In the genomic region with DNA sequence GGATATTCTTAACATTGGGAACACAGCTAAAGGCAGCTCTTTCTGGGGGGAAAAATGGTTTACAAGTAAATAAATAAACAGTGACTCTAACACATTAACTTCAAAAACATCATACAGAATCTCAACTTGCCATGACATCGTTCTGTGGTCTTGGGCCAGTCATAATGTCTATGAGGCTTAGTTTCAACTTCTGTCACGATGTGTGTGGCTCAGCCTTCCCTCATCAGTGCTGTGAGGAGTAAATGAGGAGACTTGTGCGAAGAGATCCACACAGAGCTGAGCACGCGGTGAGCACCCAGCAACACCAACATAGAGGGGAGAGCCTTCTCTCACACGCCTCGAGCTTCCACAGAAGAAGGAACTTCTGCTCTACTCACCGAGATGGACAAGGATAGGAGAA, we compare ENCODE assay signal across 1 cellular context.
A peak's percentile ranks its signal among the peaks of the same experiment; 100 is the strongest.
TF ChIP-seq lines count a peak whose summit lies in the region.

No MANE protein-coding gene starts in this region.

TF ChIP-seq in GM12878, 131 proteins besides CTCF, POLR2A, EP300 and RAD21 (continued from another document):
- TF ChIP-seq NFIC (IDR thresholded peaks at IDR 0.05; ENCODE audit: low read depth, low read length) (peak; percentile 67; the same call in 1 of the 2 replicates), FOXK2 (IDR thresholded peaks at IDR 0.05) (no peak), ZNF24 (IDR thresholded peaks at IDR 0.05) (no peak), ZNF274 (IDR thresholded peaks at IDR 0.05; ENCODE audit: insufficient read depth, insufficient read length) (no peak), CBX5 (IDR thresholded peaks at IDR 0.05; ENCODE audit: low read depth) (no peak), YBX1 (IDR thresholded peaks at IDR 0.05) (no peak), IRF4 (IDR thresholded peaks at IDR 0.05; ENCODE audit: low read depth, low read length) (peak; percentile 88), BCL11A (IDR thresholded peaks at IDR 0.05; ENCODE audit: low read depth, low read length) (peak; percentile 72; the same call in 1 of the 2 replicates), ASH2L (IDR thresholded peaks at IDR 0.05; ENCODE audit: borderline replicate concordance, low read depth) (no peak), NR2F1 (conservative IDR thresholded peaks at IDR 0.05) (no peak), TARDBP (IDR thresholded peaks at IDR 0.05; ENCODE audit: borderline replicate concordance) (no peak), POLR2AphosphoS5 (IDR thresholded peaks at IDR 0.05; ENCODE audit: low read length) (no peak), MTA3 (IDR thresholded peaks at IDR 0.05; ENCODE audit: borderline replicate concordance, low read length) (peak; percentile 56; the same call in 1 of the 2 replicates), RUNX3 (IDR thresholded peaks at IDR 0.05; ENCODE audit: low read length) (peak; percentile 95), BCLAF1 (IDR thresholded peaks at IDR 0.05) (no peak), PAX5 (IDR thresholded peaks at IDR 0.05; ENCODE audit: borderline replicate concordance, low read depth, low read length) (peak; percentile 58; the same call in 1 of the 2 replicates), CREB1 (IDR thresholded peaks at IDR 0.05; ENCODE audit: low read depth) (peak; percentile 55; the same call in 1 of the 2 replicates), ZNF384 (IDR thresholded peaks at IDR 0.05; ENCODE audit: borderline replicate concordance, low read depth, low read length) (no peak), NBN (IDR thresholded peaks at IDR 0.05) (no peak), ETV6 (conservative IDR thresholded peaks at IDR 0.05 in 1 of 2, IDR thresholded peaks at IDR 0.05 in 1 of 2; ENCODE audit: borderline replicate concordance in 1 of 2, low read depth in 1 of 2) (0 out of 4 replicates have a peak, but pooled peaks of 1 of the 2 experiments have one; percentile 23), ZBED1 (IDR thresholded peaks at IDR 0.05; ENCODE audit: borderline replicate concordance) (peak; percentile 61; the same call in 1 of the 2 replicates), PAX8 (IDR thresholded peaks at IDR 0.05) (no peak), CBX3 (IDR thresholded peaks at IDR 0.05; ENCODE audit: borderline replicate concordance, low read depth) (no peak)
- TF ChIP-seq, protein P1, sequence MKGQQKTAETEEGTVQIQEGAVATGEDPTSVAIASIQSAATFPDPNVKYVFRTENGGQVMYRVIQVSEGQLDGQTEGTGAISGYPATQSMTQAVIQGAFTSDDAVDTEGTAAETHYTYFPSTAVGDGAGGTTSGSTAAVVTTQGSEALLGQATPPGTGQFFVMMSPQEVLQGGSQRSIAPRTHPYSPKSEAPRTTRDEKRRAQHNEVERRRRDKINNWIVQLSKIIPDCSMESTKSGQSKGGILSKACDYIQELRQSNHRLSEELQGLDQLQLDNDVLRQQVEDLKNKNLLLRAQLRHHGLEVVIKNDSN (IDR thresholded peaks at IDR 0.05; ENCODE audit: borderline replicate concordance, extremely low read length, insufficient read depth, low read depth, low read length) = no peak
- TF ChIP-seq, protein P2, sequence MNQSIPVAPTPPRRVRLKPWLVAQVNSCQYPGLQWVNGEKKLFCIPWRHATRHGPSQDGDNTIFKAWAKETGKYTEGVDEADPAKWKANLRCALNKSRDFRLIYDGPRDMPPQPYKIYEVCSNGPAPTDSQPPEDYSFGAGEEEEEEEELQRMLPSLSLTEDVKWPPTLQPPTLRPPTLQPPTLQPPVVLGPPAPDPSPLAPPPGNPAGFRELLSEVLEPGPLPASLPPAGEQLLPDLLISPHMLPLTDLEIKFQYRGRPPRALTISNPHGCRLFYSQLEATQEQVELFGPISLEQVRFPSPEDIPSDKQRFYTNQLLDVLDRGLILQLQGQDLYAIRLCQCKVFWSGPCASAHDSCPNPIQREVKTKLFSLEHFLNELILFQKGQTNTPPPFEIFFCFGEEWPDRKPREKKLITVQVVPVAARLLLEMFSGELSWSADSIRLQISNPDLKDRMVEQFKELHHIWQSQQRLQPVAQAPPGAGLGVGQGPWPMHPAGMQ (IDR thresholded peaks at IDR 0.05; ENCODE audit: borderline replicate concordance) = no peak
- TF ChIP-seq, protein P3, sequence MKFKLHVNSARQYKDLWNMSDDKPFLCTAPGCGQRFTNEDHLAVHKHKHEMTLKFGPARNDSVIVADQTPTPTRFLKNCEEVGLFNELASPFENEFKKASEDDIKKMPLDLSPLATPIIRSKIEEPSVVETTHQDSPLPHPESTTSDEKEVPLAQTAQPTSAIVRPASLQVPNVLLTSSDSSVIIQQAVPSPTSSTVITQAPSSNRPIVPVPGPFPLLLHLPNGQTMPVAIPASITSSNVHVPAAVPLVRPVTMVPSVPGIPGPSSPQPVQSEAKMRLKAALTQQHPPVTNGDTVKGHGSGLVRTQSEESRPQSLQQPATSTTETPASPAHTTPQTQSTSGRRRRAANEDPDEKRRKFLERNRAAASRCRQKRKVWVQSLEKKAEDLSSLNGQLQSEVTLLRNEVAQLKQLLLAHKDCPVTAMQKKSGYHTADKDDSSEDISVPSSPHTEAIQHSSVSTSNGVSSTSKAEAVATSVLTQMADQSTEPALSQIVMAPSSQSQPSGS (IDR thresholded peaks at IDR 0.05; ENCODE audit: low read length) = peak; percentile 79; the same call in 1 of the 2 replicates
